ENCODE assay signal across 8 cellular contexts in genomic region chr2:86105252-86105968, GRCh38. TPM values are rescaled to one million over a fixed set of nuclear protein-coding genes. Genes with fewer than 3 reads are reported as not detected.
DNase-seq lines count a peak whose midpoint lies in the region; ATAC-seq and TF ChIP-seq lines count a peak whose summit lies in the region.

Gene POLR1A, minus strand, starts transcription at chr2:86105886. Its CDS starts 110 bp downstream, at chr2:86105776.

- H3K27ac ChIP-seq in epithelial cell of prostate = peak within 1 kb of the TSS; percentile 65

- peak within 1 kb of the TSS; percentile 40 for H3K4me3 ChIP-seq in mucosa of descending colon

- H3K9me3 ChIP-seq in mucosa of descending colon = no peaks in the 10 kb centered on the region

- TF ChIP-seq CTCF in mucosa of descending colon (IDR thresholded peaks at IDR 0.05) = no peak

- peaks cover 20% of the 10 kb centered on the region for H3K4me1 ChIP-seq in mucosa of descending colon (ENCODE audit: low read depth)

- peak; percentile 96 for DNase-seq in Caki2 (ENCODE audit: low read depth)
- DNase-seq in HuH-7.5 (ENCODE audit: low spot score) = peak; percentile 44
- DNase-seq in OCI-M1 (lab: John Stamatoyannopoulos, UW) = peak; percentile 91
- peak; percentile 77 for DNase-seq in activated T-cell treated with anti-CD3 and anti-CD28 coated beads for 24 hours (ENCODE audit: low read depth)
- peak; percentile 74 for DNase-seq in epithelial cell of prostate (ENCODE audit: low read depth, low spot score)
- DNase-seq in mucosa of descending colon = peak; percentile 86 to 91 (median 91)
- DNase-seq in stimulated activated CD8-positive, alpha-beta memory T cell treated with anti-CD3 and anti-CD28 coated beads, Interleukin-4, amount 100 ng/mL, for 1 hour (ENCODE audit: low read depth in 2 of 2, low spot score in 1 of 2) = peak; percentile 67 to 69

- H3K36me3 ChIP-seq in mucosa of descending colon (ENCODE audit: low read depth) = no peaks in the 10 kb centered on the region

- ATAC-seq in GM21528 (IDR thresholded peaks at IDR 0.05; ENCODE audit: low FRiP score, unreplicated experiment) = peak; percentile 78
- peak; percentile 93 for ATAC-seq in mucosa of descending colon

- intact Hi-C loops in mucosa of descending colon (cut with DNase I, micrococcal nuclease) = no loop called here

- in situ Hi-C loops in Caki2 (cut with HindIII; ENCODE audit: low pct_unique_long_range_greater_than_20kb, low sequenced_read_pairs) = no loop called here

RNA-seq across cellular contexts. Expression of gene POLR1A, which starts in this region (rescaled TPM):
- total RNA-seq in Caki2 (2014; rRNA removed; shearing (Covaris generic); ENCODE audit: low replicate concordance) = 13.5 and 16.4 TPM in 2 replicates
- 10 to 100 TPM; 22.8 to 29.3 (median 24.3) TPM for total RNA-seq in mucosa of descending colon

Comparison
In these comparisons a context has a peak if more than half of its experiments do, and no peak if none do; other contexts are left out.
1. Peak in every context shown above with its lines: DNase-seq, ATAC-seq, H3K4me3 ChIP-seq and H3K27ac ChIP-seq.
2. DNase-seq: peak in every context shown above with its lines; median percentile 96 in Caki2; 91 in OCI-M1; 91 in mucosa of descending colon; 77 in activated T-cell treated with anti-CD3 and anti-CD28 coated beads for 24 hours; 74 in epithelial cell of prostate; 68 in stimulated activated CD8-positive, alpha-beta memory T cell treated with anti-CD3 and anti-CD28 coated beads, Interleukin-4, amount 100 ng/mL, for 1 hour; 44 in HuH-7.5.